16 cellular contexts compared by ENCODE assay signal in the genomic region with DNA sequence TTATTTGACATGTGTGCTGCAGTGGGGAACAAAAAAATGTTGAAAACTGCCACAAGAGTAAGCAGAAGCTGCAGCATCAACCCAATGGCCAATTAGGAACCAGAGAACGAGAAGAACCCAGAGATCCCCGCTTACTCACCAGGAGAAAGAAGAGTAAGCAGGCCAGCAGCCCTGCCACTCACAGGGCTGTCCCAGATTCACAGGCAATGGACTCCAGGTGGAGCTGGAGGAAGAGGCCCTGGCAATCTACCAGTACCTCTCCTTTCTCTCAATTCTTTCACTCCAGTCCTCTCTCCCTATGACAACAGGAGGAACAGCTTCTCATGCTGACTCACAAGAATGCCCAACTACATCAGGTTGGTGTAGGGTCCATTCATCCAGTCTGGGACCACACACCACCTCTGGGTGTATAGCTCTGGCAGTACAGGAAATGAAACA. TPM values are rescaled to one million over a fixed set of nuclear protein-coding genes. Genes with fewer than 3 reads are reported as not detected.
DNase-seq lines count a peak whose midpoint lies in the region; ATAC-seq, FAIRE-seq and TF ChIP-seq lines count a peak whose summit lies in the region.
"Had no signal": no experiment of that assay in that cellular context is flagged by ENCODE, and none has a peak within 500 bp of the region (broad histone marks: within the 10 kb centered on the region; RNA-seq: fewer than 3 reads in every experiment).

No MANE protein-coding gene starts in this region.

- H3K27me3 ChIP-seq in RWPE2 (ENCODE audit: insufficient read depth, poor library complexity, severe bottlenecking), result no peaks in the 10 kb centered on the region
- H3K27me3 ChIP-seq in rectal smooth muscle tissue (ENCODE audit: control insufficient read depth, insufficient read depth, low read length), result no peaks in the 10 kb centered on the region
- H3K27me3 ChIP-seq: brain microvascular endothelial cell had no signal

- peaks cover 15% of the 10 kb centered on the region for H3K36me3 Mint-ChIP-seq in endothelial cell (ENCODE audit: low read depth, unreplicated experiment)
- no peaks in the 10 kb centered on the region for H3K36me3 Mint-ChIP-seq in natural killer cell
- H3K36me3 Mint-ChIP-seq: naive B cell had no signal

- H3K27ac ChIP-seq in RWPE2 (ENCODE audit: poor library complexity, severe bottlenecking) (peak overlapping the region; percentile 20), rectal smooth muscle tissue (ENCODE audit: low read depth, low read length) (peak overlapping the region; percentile 28)
- H3K27ac ChIP-seq: brain microvascular endothelial cell had no signal

- H3K36me3 ChIP-seq in RWPE2 (ENCODE audit: low read depth), result no peaks in the 10 kb centered on the region
- no peaks in the 10 kb centered on the region for H3K36me3 ChIP-seq in rectal smooth muscle tissue (ENCODE audit: control insufficient read depth, insufficient read depth, low read length)
- H3K36me3 ChIP-seq: brain microvascular endothelial cell had no signal

- H3K27me3 Mint-ChIP-seq in endothelial cell (ENCODE audit: unreplicated experiment) (no peaks in the 10 kb centered on the region), natural killer cell (ENCODE audit: low read depth in 2 of 2) (no peaks in the 10 kb centered on the region)
- H3K27me3 Mint-ChIP-seq: naive B cell had no signal

- TF ChIP-seq CTCF in RWPE2 (IDR thresholded peaks at IDR 0.05; ENCODE audit: poor library complexity, severe bottlenecking) (no peak), endothelial cell (IDR thresholded peaks at IDR 0.05; ENCODE audit: unreplicated experiment) (no peak), natural killer cell (IDR thresholded peaks at IDR 0.05) (no peak)

- H3K4me1 Mint-ChIP-seq in endothelial cell (ENCODE audit: unreplicated experiment), result peaks cover 43% of the 10 kb centered on the region
- peaks cover 0 to 25% of the 10 kb centered on the region in 2 donors for H3K4me1 Mint-ChIP-seq in natural killer cell

- intact Hi-C loops in natural killer cell (cut with micrococcal nuclease), result no loop called here

- H3K4me1 ChIP-seq in RWPE2 (ENCODE audit: insufficient read depth, poor library complexity, severe bottlenecking) (peaks cover 39% of the 10 kb centered on the region), rectal smooth muscle tissue (ENCODE audit: control insufficient read depth, insufficient read depth, low read length) (peaks cover 13% of the 10 kb centered on the region)

- H3K27ac Mint-ChIP-seq in endothelial cell (ENCODE audit: unreplicated experiment) (peak overlapping the region; percentile 11), natural killer cell (no peak overlapping the region)
- H3K27ac Mint-ChIP-seq: activated CD8-positive, alpha-beta T cell treated with anti-CD3 and anti-CD28 coated beads, Interleukin-2, amount 10 ng/mL, durations not matched to agents 7 days and 5 days; activated T-helper 2 cell treated with anti-CD3 and anti-CD28 coated beads, Interferon-gamma antibody, Interleukin-2, Interleukin-4, amounts not matched to agents 10 μg/mL and 5 μg/mL and 100 μg/mL, durations not matched to agents 14 hours and 24 hours and 36 hours; stimulated activated naive CD8-positive, alpha-beta T cell treated with anti-CD3 and anti-CD28 coated beads, Interleukin-15, Interleukin-2, amounts not matched to agents 100 ng/mL and 50 ng/mL, for 24 hours had no signal

- H3K9me3 Mint-ChIP-seq in endothelial cell (ENCODE audit: unreplicated experiment) (no peaks in the 10 kb centered on the region), natural killer cell (no peaks in the 10 kb centered on the region)
- H3K9me3 Mint-ChIP-seq: activated T-helper 2 cell treated with anti-CD3 and anti-CD28 coated beads, Interferon-gamma antibody, Interleukin-2, Interleukin-4, amounts not matched to agents 10 μg/mL and 5 μg/mL and 100 μg/mL, durations not matched to agents 14 hours and 24 hours and 36 hours; naive B cell; stimulated activated naive CD8-positive, alpha-beta T cell treated with anti-CD3 and anti-CD28 coated beads, Interleukin-15, Interleukin-2, amounts not matched to agents 100 ng/mL and 50 ng/mL, for 24 hours had no signal

- no peak for DNase-seq in H54 (ENCODE audit: insufficient read length, low spot score)
- no peak for DNase-seq in RWPE2 (ENCODE audit: low spot score)
- no peak for DNase-seq in endothelial cell (ENCODE audit: low spot score)
- no peak for DNase-seq in Kasumi-1 (lab: John Stamatoyannopoulos, UW)
- no peak for DNase-seq in Ammon's horn (ENCODE audit: low spot score)
- DNase-seq in natural killer cell, result no peak
- no peak for DNase-seq in HTR-8/SVneo (ENCODE audit: insufficient read length, low spot score)
- DNase-seq: activated CD8-positive, alpha-beta T cell treated with anti-CD3 and anti-CD28 coated beads, Interleukin-2, amount 10 ng/mL, durations not matched to agents 7 days and 5 days; brain microvascular endothelial cell; Karpas-422; naive B cell; NCI-H1930; NCI-H774 had no signal

- H3K4me3 Mint-ChIP-seq in endothelial cell (ENCODE audit: unreplicated experiment) (no peak overlapping the region), natural killer cell (no peak overlapping the region)
- H3K4me3 Mint-ChIP-seq: activated CD8-positive, alpha-beta T cell treated with anti-CD3 and anti-CD28 coated beads, Interleukin-2, amount 10 ng/mL, durations not matched to agents 7 days and 5 days; naive B cell; stimulated activated naive CD8-positive, alpha-beta T cell treated with anti-CD3 and anti-CD28 coated beads, Interleukin-15, Interleukin-2, amounts not matched to agents 100 ng/mL and 50 ng/mL, for 24 hours had no signal

- H3K4me3 ChIP-seq in RWPE2 (ENCODE audit: severe bottlenecking), result no peak overlapping the region
- no peak overlapping the region for H3K4me3 ChIP-seq in rectal smooth muscle tissue (ENCODE audit: low read length)

- no peak overlapping the region for H3K9ac ChIP-seq in rectal smooth muscle tissue (ENCODE audit: low read length)

- ATAC-seq in RWPE2 (ENCODE audit: low read depth) (peak; percentile 53), natural killer cell (no peak)
- ATAC-seq: activated CD8-positive, alpha-beta T cell treated with anti-CD3 and anti-CD28 coated beads, Interleukin-2, amount 10 ng/mL, durations not matched to agents 7 days and 5 days had no signal

- TF ChIP-seq POLR2A in H54 (IDR thresholded peaks at IDR 0.05; ENCODE audit: low read depth, low read length), result no peak

- FAIRE-seq in H54 (lab: Jason Lieb, UNC), result peak; percentile 90
- no peak for FAIRE-seq in HTR-8/SVneo (lab: Jason Lieb, UNC)

- no peaks in the 10 kb centered on the region for H3K9me3 ChIP-seq in RWPE2 (ENCODE audit: severe bottlenecking)

RNA-seq across cellular contexts. Expression of gene KIF13A, which starts 19.3 kb away (rescaled TPM):
- 139 TPM for total RNA-seq in endothelial cell (ENCODE audit: unreplicated experiment)
- total RNA-seq in natural killer cell, result 10 to 100 TPM; 15.0 to 26.4 (median 19.5) TPM
- total RNA-seq: activated CD8-positive, alpha-beta T cell treated with anti-CD3 and anti-CD28 coated beads, Interleukin-2, amount 10 ng/mL, durations not matched to agents 7 days and 5 days; activated T-helper 2 cell treated with anti-CD3 and anti-CD28 coated beads, Interferon-gamma antibody, Interleukin-2, Interleukin-4, amounts not matched to agents 10 μg/mL and 5 μg/mL and 100 μg/mL, durations not matched to agents 14 hours and 24 hours and 36 hours had no signal
